Comparison of ENCODE assay signal across 1 cellular context in the genomic region with DNA sequence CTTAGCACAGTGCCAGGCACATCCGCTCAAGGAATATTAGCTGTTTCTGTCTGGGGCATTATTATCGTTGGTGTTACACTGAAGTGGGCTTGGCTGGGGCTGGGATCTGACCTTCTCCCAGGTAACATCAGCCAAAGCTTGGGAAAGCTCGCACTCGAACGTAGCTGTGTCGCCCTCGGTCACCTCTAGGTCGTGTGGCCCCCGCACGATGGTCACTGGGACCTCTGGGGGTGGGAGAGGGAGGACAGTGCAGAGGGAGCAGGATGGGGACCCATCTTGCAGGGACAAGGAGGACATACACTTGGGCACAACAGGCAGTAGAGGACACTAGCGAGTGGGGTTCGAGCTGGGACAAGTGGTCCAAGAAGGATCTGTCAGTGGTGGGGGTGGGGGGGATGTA.
TF ChIP-seq lines count a peak whose summit lies in the region.

No MANE protein-coding gene starts in this region.

TF ChIP-seq in WTC11, 78 proteins besides CTCF, POLR2A, EP300 and RAD21 (continued from another document):
- TF ChIP-seq, protein P1, sequence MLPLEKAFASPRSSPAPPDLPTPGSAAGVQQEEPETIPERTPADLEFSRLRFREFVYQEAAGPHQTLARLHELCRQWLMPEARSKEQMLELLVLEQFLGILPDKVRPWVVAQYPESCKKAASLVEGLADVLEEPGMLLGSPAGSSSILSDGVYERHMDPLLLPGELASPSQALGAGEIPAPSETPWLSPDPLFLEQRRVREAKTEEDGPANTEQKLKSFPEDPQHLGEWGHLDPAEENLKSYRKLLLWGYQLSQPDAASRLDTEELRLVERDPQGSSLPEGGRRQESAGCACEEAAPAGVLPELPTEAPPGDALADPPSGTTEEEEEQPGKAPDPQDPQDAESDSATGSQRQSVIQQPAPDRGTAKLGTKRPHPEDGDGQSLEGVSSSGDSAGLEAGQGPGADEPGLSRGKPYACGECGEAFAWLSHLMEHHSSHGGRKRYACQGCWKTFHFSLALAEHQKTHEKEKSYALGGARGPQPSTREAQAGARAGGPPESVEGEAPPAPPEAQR (CRISPR knock-in tag; IDR thresholded peaks at IDR 0.05): no peak
- TF ChIP-seq, protein P2, sequence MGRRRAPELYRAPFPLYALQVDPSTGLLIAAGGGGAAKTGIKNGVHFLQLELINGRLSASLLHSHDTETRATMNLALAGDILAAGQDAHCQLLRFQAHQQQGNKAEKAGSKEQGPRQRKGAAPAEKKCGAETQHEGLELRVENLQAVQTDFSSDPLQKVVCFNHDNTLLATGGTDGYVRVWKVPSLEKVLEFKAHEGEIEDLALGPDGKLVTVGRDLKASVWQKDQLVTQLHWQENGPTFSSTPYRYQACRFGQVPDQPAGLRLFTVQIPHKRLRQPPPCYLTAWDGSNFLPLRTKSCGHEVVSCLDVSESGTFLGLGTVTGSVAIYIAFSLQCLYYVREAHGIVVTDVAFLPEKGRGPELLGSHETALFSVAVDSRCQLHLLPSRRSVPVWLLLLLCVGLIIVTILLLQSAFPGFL (CRISPR knock-in tag; IDR thresholded peaks at IDR 0.05; ENCODE audit: borderline replicate concordance): no peak
- TF ChIP-seq ZBTB21 (CRISPR knock-in tag; IDR thresholded peaks at IDR 0.05; ENCODE audit: borderline replicate concordance) (no peak), FOXP1 (CRISPR knock-in tag; IDR thresholded peaks at IDR 0.05; ENCODE audit: borderline replicate concordance) (no peak), JAZF1 (CRISPR knock-in tag; IDR thresholded peaks at IDR 0.05) (no peak), ZNF423 (CRISPR knock-in tag; IDR thresholded peaks at IDR 0.05) (no peak)
- TF ChIP-seq, protein P3, sequence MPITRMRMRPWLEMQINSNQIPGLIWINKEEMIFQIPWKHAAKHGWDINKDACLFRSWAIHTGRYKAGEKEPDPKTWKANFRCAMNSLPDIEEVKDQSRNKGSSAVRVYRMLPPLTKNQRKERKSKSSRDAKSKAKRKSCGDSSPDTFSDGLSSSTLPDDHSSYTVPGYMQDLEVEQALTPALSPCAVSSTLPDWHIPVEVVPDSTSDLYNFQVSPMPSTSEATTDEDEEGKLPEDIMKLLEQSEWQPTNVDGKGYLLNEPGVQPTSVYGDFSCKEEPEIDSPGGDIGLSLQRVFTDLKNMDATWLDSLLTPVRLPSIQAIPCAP (CRISPR knock-in tag; IDR thresholded peaks at IDR 0.05): no peak
- TF ChIP-seq, protein P4, sequence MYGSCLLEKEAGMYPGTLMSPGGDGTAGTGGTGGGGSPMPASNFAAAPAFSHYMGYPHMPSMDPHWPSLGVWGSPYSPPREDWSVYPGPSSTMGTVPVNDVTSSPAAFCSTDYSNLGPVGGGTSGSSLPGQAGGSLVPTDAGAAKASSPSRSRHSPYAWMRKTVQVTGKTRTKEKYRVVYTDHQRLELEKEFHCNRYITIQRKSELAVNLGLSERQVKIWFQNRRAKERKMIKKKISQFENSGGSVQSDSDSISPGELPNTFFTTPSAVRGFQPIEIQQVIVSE (CRISPR knock-in tag; IDR thresholded peaks at IDR 0.05; ENCODE audit: borderline replicate concordance): no peak
- TF ChIP-seq, protein P5, sequence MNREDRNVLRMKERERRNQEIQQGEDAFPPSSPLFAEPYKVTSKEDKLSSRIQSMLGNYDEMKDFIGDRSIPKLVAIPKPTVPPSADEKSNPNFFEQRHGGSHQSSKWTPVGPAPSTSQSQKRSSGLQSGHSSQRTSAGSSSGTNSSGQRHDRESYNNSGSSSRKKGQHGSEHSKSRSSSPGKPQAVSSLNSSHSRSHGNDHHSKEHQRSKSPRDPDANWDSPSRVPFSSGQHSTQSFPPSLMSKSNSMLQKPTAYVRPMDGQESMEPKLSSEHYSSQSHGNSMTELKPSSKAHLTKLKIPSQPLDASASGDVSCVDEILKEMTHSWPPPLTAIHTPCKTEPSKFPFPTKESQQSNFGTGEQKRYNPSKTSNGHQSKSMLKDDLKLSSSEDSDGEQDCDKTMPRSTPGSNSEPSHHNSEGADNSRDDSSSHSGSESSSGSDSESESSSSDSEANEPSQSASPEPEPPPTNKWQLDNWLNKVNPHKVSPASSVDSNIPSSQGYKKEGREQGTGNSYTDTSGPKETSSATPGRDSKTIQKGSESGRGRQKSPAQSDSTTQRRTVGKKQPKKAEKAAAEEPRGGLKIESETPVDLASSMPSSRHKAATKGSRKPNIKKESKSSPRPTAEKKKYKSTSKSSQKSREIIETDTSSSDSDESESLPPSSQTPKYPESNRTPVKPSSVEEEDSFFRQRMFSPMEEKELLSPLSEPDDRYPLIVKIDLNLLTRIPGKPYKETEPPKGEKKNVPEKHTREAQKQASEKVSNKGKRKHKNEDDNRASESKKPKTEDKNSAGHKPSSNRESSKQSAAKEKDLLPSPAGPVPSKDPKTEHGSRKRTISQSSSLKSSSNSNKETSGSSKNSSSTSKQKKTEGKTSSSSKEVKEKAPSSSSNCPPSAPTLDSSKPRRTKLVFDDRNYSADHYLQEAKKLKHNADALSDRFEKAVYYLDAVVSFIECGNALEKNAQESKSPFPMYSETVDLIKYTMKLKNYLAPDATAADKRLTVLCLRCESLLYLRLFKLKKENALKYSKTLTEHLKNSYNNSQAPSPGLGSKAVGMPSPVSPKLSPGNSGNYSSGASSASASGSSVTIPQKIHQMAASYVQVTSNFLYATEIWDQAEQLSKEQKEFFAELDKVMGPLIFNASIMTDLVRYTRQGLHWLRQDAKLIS (CRISPR knock-in tag; IDR thresholded peaks at IDR 0.05; ENCODE audit: borderline replicate concordance): no peak
